Comparison of ENCODE assay signal across 8 cellular contexts in the genomic region with DNA sequence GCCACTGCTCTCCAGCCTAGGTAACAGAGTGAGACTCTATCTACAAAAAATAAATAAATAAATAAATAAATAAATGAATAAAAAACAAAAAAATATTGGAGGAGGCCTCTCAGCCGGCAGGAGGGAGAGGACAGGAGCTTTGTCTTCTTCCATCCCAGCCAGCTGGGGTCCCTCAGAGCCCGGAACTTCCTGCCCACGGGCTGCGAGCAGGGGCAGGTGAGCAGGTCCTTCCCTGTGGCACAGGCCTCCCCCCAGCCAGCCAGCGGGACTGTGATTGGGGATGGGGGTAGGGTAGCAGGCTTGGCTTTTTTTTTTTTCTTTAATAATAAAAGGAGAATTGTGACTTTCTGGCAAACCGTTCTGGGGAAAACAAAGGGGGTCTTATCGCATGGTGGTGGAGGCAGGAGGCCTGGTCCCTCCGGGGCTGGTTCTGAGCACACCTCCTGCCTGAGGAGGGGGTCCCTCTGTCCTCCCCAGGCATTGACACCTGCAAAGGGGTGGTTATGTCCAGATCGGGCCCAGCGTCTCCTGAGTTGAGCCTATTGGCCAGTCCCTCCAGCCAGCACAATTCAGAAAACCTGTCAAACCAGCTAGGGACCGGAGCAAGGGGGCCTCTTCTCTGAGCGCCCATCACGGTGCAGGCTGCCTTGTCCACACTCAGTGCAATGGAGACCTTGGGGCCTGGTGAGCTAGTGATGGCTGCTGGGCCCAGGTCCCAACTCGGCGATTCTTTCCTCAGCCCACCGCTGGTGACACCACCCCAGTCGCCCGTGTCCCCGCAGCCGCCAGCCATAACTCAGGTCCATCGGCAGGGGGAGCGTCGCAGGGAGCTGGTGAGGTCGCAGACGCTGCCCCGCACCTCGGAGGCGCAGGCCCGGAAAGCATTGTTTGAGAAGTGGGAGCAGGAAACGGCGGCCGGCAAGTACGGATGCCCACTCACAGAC. TPM values are rescaled to one million over a fixed set of nuclear protein-coding genes. Genes with fewer than 3 reads are reported as not detected.
A peak's percentile ranks its signal among the peaks of the same experiment; 100 is the strongest.
DNase-seq lines count a peak whose midpoint lies in the region; ATAC-seq, FAIRE-seq and TF ChIP-seq lines count a peak whose summit lies in the region.

No MANE protein-coding gene starts in this region.

- no peak overlapping the region for H2BK15ac ChIP-seq in H9 (ENCODE audit: low read depth, low read length)

- H4K8ac ChIP-seq in H9 (replicated peaks; ENCODE audit: insufficient read length, low read depth, low read length) = no peak overlapping the region

- no peaks in the 10 kb centered on the region; the same call in 1 of the 2 replicates for H3K4me1 ChIP-seq in H9 (ENCODE audit: insufficient read depth, low read length)

- H3K18ac ChIP-seq in H9 (ENCODE audit: insufficient read length, low read depth, low read length) = peak overlapping the region; percentile 32

- H3K23ac ChIP-seq in H9 (ENCODE audit: insufficient read length, low read depth, low read length) = no peak overlapping the region

- no peak for FAIRE-seq in HTR-8/SVneo (lab: Jason Lieb, UNC)

- H3K4me2 ChIP-seq in H9 (ENCODE audit: insufficient read depth, insufficient read length, low read length) = no peak overlapping the region

- peaks cover 0 to 2% of the 10 kb centered on the region in 2 experiments; a peak in 1 of 5 replicates for H3K9me3 Mint-ChIP-seq in H9

- H3K14ac ChIP-seq in H9 (ENCODE audit: insufficient read depth, low read length) = peak overlapping the region; percentile 36; the same call in 1 of the 2 replicates

- no peak overlapping the region; a peak in 1 of 5 replicates for H3K4me3 Mint-ChIP-seq in H9

- no peaks in the 10 kb centered on the region for H3K79me1 ChIP-seq in H9 (ENCODE audit: insufficient read depth, low read depth, low read length, poor library complexity, severe bottlenecking)

- DNase-seq in H9 (peak; percentile 90), head of caudate nucleus (peak in 28 of 42 donors; percentile 8 to 60 (median 24)), HTR-8/SVneo (ENCODE audit: insufficient read length, low spot score) (no peak), cerebellar nuclear complex (lab: John Stamatoyannopoulos, UW) (no peak)
- DNase-seq in activated CD4-positive, alpha-beta T cell treated with anti-CD3 and anti-CD28 coated beads, Interleukin-2, amount 50 U/mL, for 1 hour = peak; percentile 26
- peak; percentile 24 to 38 for DNase-seq in stimulated activated CD4-positive, alpha-beta T cell treated with anti-CD3 and anti-CD28 coated beads, Interleukin-4, amount 100 ng/mL, for 4 hours

- H2BK5ac ChIP-seq in H9 (ENCODE audit: insufficient read length, low read length) = no peak overlapping the region

- peak; percentile 67 for TF ChIP-seq CTCF in H9 (conservative IDR thresholded peaks at IDR 0.05)

- no peak overlapping the region for H4K91ac ChIP-seq in H9 (ENCODE audit: insufficient read length, low read depth, low read length)

- no peaks in the 10 kb centered on the region for H3K27me3 ChIP-seq in H9 (ENCODE audit: insufficient read depth, low read length)

- H2BK20ac ChIP-seq in H9 (ENCODE audit: low read depth, low read length, poor library complexity, severe bottlenecking) = no peak overlapping the region

- peaks cover 0 to 4% (median 0%) of the 10 kb centered on the region in 3 experiments; a peak in 1 of 7 replicates for H3K36me3 Mint-ChIP-seq in H9 (ENCODE audit: insufficient read depth in 1 of 3, low read depth in 3 of 3)

- WGBS in H9 (ENCODE audit: extremely low coverage, insufficient read length, low lambda C conversion rate) = no CpG with 5 or more reads among the region's 33 CpGs

- ATAC-seq in GM19397 (IDR thresholded peaks at IDR 0.05; ENCODE audit: unreplicated experiment) = no peak
- ATAC-seq in GM18868 (IDR thresholded peaks at IDR 0.05; ENCODE audit: unreplicated experiment) = no peak

- no peak overlapping the region for H3K27ac Mint-ChIP-seq in H9

- H2BK12ac ChIP-seq in H9 (ENCODE audit: insufficient read length, low read depth, low read length) = no peak overlapping the region

- peaks cover 19% of the 10 kb centered on the region for H3K27me3 Mint-ChIP-seq in H9 (ENCODE audit: low read depth)

- no peak overlapping the region for H3K56ac ChIP-seq in H9 (ENCODE audit: insufficient read length, low read depth, low read length)

- H3K23me2 ChIP-seq in H9 (ENCODE audit: insufficient read length, low read depth, low read length, poor library complexity, severe bottlenecking) = no peaks in the 10 kb centered on the region

- H3K9me3 ChIP-seq in H9 (ENCODE audit: control insufficient read depth, low read depth, low read length) = no peaks in the 10 kb centered on the region

- intact Hi-C loops in head of caudate nucleus (cut with DNase I) = no loop called here

- no peak overlapping the region for H2AK5ac ChIP-seq in H9 (ENCODE audit: insufficient read length, low read length)

- H3K4ac ChIP-seq in H9 (ENCODE audit: low read depth, low read length) = no peak overlapping the region

- peaks cover 15 to 27% of the 10 kb centered on the region in 2 experiments for H3K4me1 Mint-ChIP-seq in H9

- no peaks in the 10 kb centered on the region for H3K79me2 ChIP-seq in H9 (ENCODE audit: insufficient read depth, low read length)

- no peak overlapping the region for H3K9ac ChIP-seq in H9 (ENCODE audit: extremely low read depth, insufficient read length, low read length)

- no peak overlapping the region for H3K27ac ChIP-seq in H9 (ENCODE audit: insufficient read length, low read depth, low read length)

- no peak overlapping the region for H2AFZ ChIP-seq in H9 (ENCODE audit: low read length)

- H4K5ac ChIP-seq in H9 (ENCODE audit: insufficient read length, low read depth, low read length) = no peak overlapping the region

- no peaks in the 10 kb centered on the region for H4K20me1 ChIP-seq in H9 (ENCODE audit: control insufficient read depth, insufficient read depth, insufficient read length)

- no peak overlapping the region for H2BK120ac ChIP-seq in H9 (ENCODE audit: low read depth, low read length, poor library complexity, severe bottlenecking)

- H3T11ph ChIP-seq in H9 (ENCODE audit: low read length) = no peak overlapping the region

RNA-seq across cellular contexts. Expression of a gene that starts 10.3 kb away (rescaled TPM):
- total RNA-seq in H9 (2021) = 0.77 and 1.6 TPM in 2 replicates

RNA-seq across cellular contexts. Expression of a gene that starts 34.3 kb away (rescaled TPM):
- 0.13 and 0.17 TPM in 2 replicates for total RNA-seq in H9 (2021)

RNA-seq across cellular contexts. Expression of a gene that starts 39.5 kb away (rescaled TPM):
- total RNA-seq in H9 (2021) = 177 and 181 TPM in 2 replicates

RNA-seq across cellular contexts. Expression of a gene that starts 46.8 kb away (rescaled TPM):
- total RNA-seq in H9 (2021) = 0.31 and 0.39 TPM in 2 replicates

Comparison
In these comparisons a context has a peak if more than half of its experiments do, and no peak if none do; other contexts are left out.
1. DNase-seq: peak in H9 (single experiment), activated CD4-positive, alpha-beta T cell treated with anti-CD3 and anti-CD28 coated beads, Interleukin-2, amount 50 U/mL, for 1 hour (single experiment), head of caudate nucleus (28 of 42) and stimulated activated CD4-positive, alpha-beta T cell treated with anti-CD3 and anti-CD28 coated beads, Interleukin-4, amount 100 ng/mL, for 4 hours (2 of 2); none in HTR-8/SVneo (single experiment) and cerebellar nuclear complex (0 of 2).